9 cellular contexts compared by ENCODE assay signal in genomic region chr14:71142375-71143038, GRCh38.
DNase-seq lines count a peak whose midpoint lies in the region; ATAC-seq and TF ChIP-seq lines count a peak whose summit lies in the region.
"Had no signal": no experiment of that assay in that cellular context is flagged by ENCODE, and none has a peak within 500 bp of the region (broad histone marks: within the 10 kb centered on the region; RNA-seq: fewer than 3 reads in every experiment).

No MANE protein-coding gene starts in this region.

- H3K36me3 Mint-ChIP-seq in effector memory CD8-positive, alpha-beta T cell (ENCODE audit: insufficient read depth), result peaks cover 3% of the 10 kb centered on the region
- H3K36me3 Mint-ChIP-seq in stimulated activated memory B cell treated with anti-CD40 and anti-IgM and Interleukin-4, amounts not matched to agents 10 μg/mL and 1 μg/mL and 100 μg/mL, for 72 hours, result no peaks in the 10 kb centered on the region
- H3K36me3 Mint-ChIP-seq in endothelial cell (ENCODE audit: low read depth, unreplicated experiment), result no peaks in the 10 kb centered on the region
- H3K36me3 Mint-ChIP-seq in GM23338 (ENCODE audit: low read depth), result no peaks in the 10 kb centered on the region

- TSS peak; percentile 80 for BruUV-seq in PC-3 (replicated peaks; lab: Mats Ljungman, UMichigan)

- peaks cover 17 to 24% of the 10 kb centered on the region in 2 donors for H3K4me1 Mint-ChIP-seq in effector memory CD8-positive, alpha-beta T cell (ENCODE audit: low read depth in 2 of 2)
- H3K4me1 Mint-ChIP-seq in stimulated activated memory B cell treated with anti-CD40 and anti-IgM and Interleukin-4, amounts not matched to agents 10 μg/mL and 1 μg/mL and 100 μg/mL, for 72 hours, result peaks cover 38% of the 10 kb centered on the region
- H3K4me1 Mint-ChIP-seq in endothelial cell (ENCODE audit: unreplicated experiment) (no peaks in the 10 kb centered on the region), GM23338 (peaks cover 10% of the 10 kb centered on the region; the same call in 2 of the 3 replicates)

- H3K27ac ChIP-seq in PC-3 (ENCODE audit: low read length), result peak overlapping the region; percentile 99
- no peak overlapping the region for H3K27ac ChIP-seq in GM23338 (ENCODE audit: low read depth)

- H3K4me2 ChIP-seq in PC-3 (ENCODE audit: low read length) (peak overlapping the region; percentile 77), GM23338 (no peak overlapping the region)

- H3F3A ChIP-seq in PC-3 (ENCODE audit: low read length, unreplicated experiment), result peaks cover 9% of the 10 kb centered on the region
- no peaks in the 10 kb centered on the region for H3F3A ChIP-seq in GM23338 (replicated peaks; ENCODE audit: low read depth)

- intact Hi-C loops in PC-3 (cut with micrococcal nuclease), result loop anchor here (1.0 to 10.0 kb wide), 7 partner anchors 72 to 435 kb away; partner anchors contain the start of gene SIPA1L1

- H3K27me3 Mint-ChIP-seq in effector memory CD8-positive, alpha-beta T cell, result peaks cover 0 to 6% of the 10 kb centered on the region in 2 donors
- no peaks in the 10 kb centered on the region for H3K27me3 Mint-ChIP-seq in stimulated activated memory B cell treated with anti-CD40 and anti-IgM and Interleukin-4, amounts not matched to agents 10 μg/mL and 1 μg/mL and 100 μg/mL, for 72 hours
- peaks cover 2% of the 10 kb centered on the region for H3K27me3 Mint-ChIP-seq in endothelial cell (ENCODE audit: unreplicated experiment)
- peaks cover 7% of the 10 kb centered on the region for H3K27me3 Mint-ChIP-seq in GM23338 (ENCODE audit: insufficient read depth, low read depth, poor library complexity)

- peak overlapping the region; percentile 41 to 49 for H3K4me3 Mint-ChIP-seq in effector memory CD8-positive, alpha-beta T cell
- no peak overlapping the region for H3K4me3 Mint-ChIP-seq in stimulated activated memory B cell treated with anti-CD40 and anti-IgM and Interleukin-4, amounts not matched to agents 10 μg/mL and 1 μg/mL and 100 μg/mL, for 72 hours
- no peak overlapping the region for H3K4me3 Mint-ChIP-seq in endothelial cell (ENCODE audit: unreplicated experiment)
- H3K4me3 Mint-ChIP-seq in GM23338, result no peak overlapping the region

- H2AFZ ChIP-seq in PC-3 (ENCODE audit: low read length), result no peak overlapping the region
- no peak overlapping the region for H2AFZ ChIP-seq in GM23338

- peak; percentile 15 for DNase-seq in activated T-cell treated with anti-CD3 and anti-CD28 coated beads for 48 hours (ENCODE audit: low read depth)
- no peak for DNase-seq in activated T-cell treated with anti-CD3 and anti-CD28 coated beads for 4 hours
- peak; percentile 96 for DNase-seq in PC-3
- peak; percentile 17 to 30 (median 17) for DNase-seq in effector memory CD8-positive, alpha-beta T cell
- DNase-seq in endothelial cell (ENCODE audit: low spot score), result no peak
- DNase-seq in GM23338 (ENCODE audit: low spot score), result no peak
- DNase-seq: pancreas had no signal

- H3K9me2 ChIP-seq in PC-3 (replicated peaks; ENCODE audit: low read length) (no peaks in the 10 kb centered on the region), GM23338 (ENCODE audit: insufficient read depth) (no peaks in the 10 kb centered on the region)

- peak overlapping the region; percentile 91 to 92 for H3K27ac Mint-ChIP-seq in effector memory CD8-positive, alpha-beta T cell
- peak overlapping the region; percentile 70 for H3K27ac Mint-ChIP-seq in stimulated activated memory B cell treated with anti-CD40 and anti-IgM and Interleukin-4, amounts not matched to agents 10 μg/mL and 1 μg/mL and 100 μg/mL, for 72 hours
- H3K27ac Mint-ChIP-seq in endothelial cell (ENCODE audit: unreplicated experiment) (no peak overlapping the region), GM23338 (no peak overlapping the region)

- no peaks in the 10 kb centered on the region for H3K9me3 Mint-ChIP-seq in effector memory CD8-positive, alpha-beta T cell
- H3K9me3 Mint-ChIP-seq in stimulated activated memory B cell treated with anti-CD40 and anti-IgM and Interleukin-4, amounts not matched to agents 10 μg/mL and 1 μg/mL and 100 μg/mL, for 72 hours, result no peaks in the 10 kb centered on the region
- no peaks in the 10 kb centered on the region for H3K9me3 Mint-ChIP-seq in endothelial cell (ENCODE audit: unreplicated experiment)
- H3K9me3 Mint-ChIP-seq in GM23338, result peaks cover 8% of the 10 kb centered on the region; the same call in 1 of the 3 replicates

- H4K20me1 ChIP-seq in PC-3 (ENCODE audit: low read length), result no peaks in the 10 kb centered on the region
- no peaks in the 10 kb centered on the region for H4K20me1 ChIP-seq in GM23338 (replicated peaks; ENCODE audit: insufficient read depth)

- no peaks in the 10 kb centered on the region for H3K36me3 ChIP-seq in PC-3 (ENCODE audit: low read depth, low read length)
- H3K36me3 ChIP-seq in GM23338 (ENCODE audit: insufficient read depth), result no peaks in the 10 kb centered on the region
- H3K36me3 ChIP-seq: pancreas had no signal

- H3K4me1 ChIP-seq in PC-3 (ENCODE audit: insufficient read depth, low read length) (peaks cover 41% of the 10 kb centered on the region), GM23338 (ENCODE audit: insufficient read depth) (no peaks in the 10 kb centered on the region)
- H3K4me1 ChIP-seq: pancreas had no signal

- no peaks in the 10 kb centered on the region for H3K9me3 ChIP-seq in PC-3 (ENCODE audit: low read length)
- H3K9me3 ChIP-seq: pancreas had no signal

- POLR2A ChIA-PET in PC-3 (lab: Charles Lee; ENCODE audit: unreplicated experiment), result interaction anchor here (0.5 to 1.1 kb wide), 3 partner anchors 147 to 350 kb away, joined by 3 read pairs; no protein-coding TSS in a partner anchor

- H3K27me3 ChIP-seq in PC-3 (ENCODE audit: low read length), result no peaks in the 10 kb centered on the region
- H3K27me3 ChIP-seq in GM23338 (ENCODE audit: insufficient read depth), result no peaks in the 10 kb centered on the region
- H3K27me3 ChIP-seq: pancreas had no signal

- CTCF ChIA-PET in PC-3 (lab: Charles Lee), result interaction anchor here (0.5 to 1.7 kb wide), 8 partner anchors 149 to 713 kb away, joined by 3 to 10 read pairs (median 3); partner anchors contain the start of gene SIPA1L1

- H3K79me2 ChIP-seq in PC-3 (ENCODE audit: low read length) (0 out of 2 replicates have a peak, but pooled peaks cover 10% of the 10 kb centered on the region), GM23338 (replicated peaks; ENCODE audit: insufficient read depth) (no peaks in the 10 kb centered on the region)

- ATAC-seq in PC-3 (peak; percentile 37), GM23338 (no peak), HG02938 (IDR thresholded peaks at IDR 0.05; ENCODE audit: unreplicated experiment) (no peak)
- ATAC-seq in effector memory CD8-positive, alpha-beta T cell (replicated peaks), result peak; percentile 60
- peak; percentile 74 for ATAC-seq in stimulated activated memory B cell treated with anti-CD40 and anti-IgM and Interleukin-4, amounts not matched to agents 10 μg/mL and 1 μg/mL and 100 μg/mL, for 72 hours

- TF ChIP-seq CTCF in PC-3 (conservative IDR thresholded peaks at IDR 0.05; ENCODE audit: low read depth, low read length), result no peak
- TF ChIP-seq CTCF in endothelial cell (IDR thresholded peaks at IDR 0.05; ENCODE audit: unreplicated experiment), result no peak
- TF ChIP-seq CTCF in GM23338 (conservative IDR thresholded peaks at IDR 0.05; ENCODE audit: low read depth in 2 of 2), result no peak

- peak overlapping the region; percentile 56 for H3K4me3 ChIP-seq in PC-3 (ENCODE audit: low read length)
- no peak overlapping the region for H3K4me3 ChIP-seq in GM23338
- H3K4me3 ChIP-seq: pancreas had no signal

- peak overlapping the region; percentile 93 for H3K9ac ChIP-seq in PC-3 (ENCODE audit: low read length)

TF ChIP-seq in GM23338, 12 proteins besides CTCF, POLR2A, EP300 and RAD21 (continues in another document):
- TF ChIP-seq EZH2phosphoT487 (IDR thresholded peaks at IDR 0.05; ENCODE audit: unreplicated experiment), result no peak
- no peak for TF ChIP-seq JUNB (IDR thresholded peaks at IDR 0.05; ENCODE audit: unreplicated experiment)
- TF ChIP-seq NANOG (IDR thresholded peaks at IDR 0.05; ENCODE audit: borderline replicate concordance), result no peak
- no peak for TF ChIP-seq ZNF331 (CRISPR knock-in tag; IDR thresholded peaks at IDR 0.05; ENCODE audit: low read depth)
- no peak for TF ChIP-seq REST (IDR thresholded peaks at IDR 0.05; ENCODE audit: unreplicated experiment)
- TF ChIP-seq ZNF114 (CRISPR knock-in tag; IDR thresholded peaks at IDR 0.05), result no peak
- TF ChIP-seq EZH2 (IDR thresholded peaks at IDR 0.05; ENCODE audit: low read depth, unreplicated experiment), result no peak

Comparison
In these comparisons a context has a peak if more than half of its experiments do, and no peak if none do; other contexts are left out.
1. DNase-seq: peak in activated T-cell treated with anti-CD3 and anti-CD28 coated beads for 48 hours (single experiment), PC-3 (single experiment) and effector memory CD8-positive, alpha-beta T cell (3 of 3); none in activated T-cell treated with anti-CD3 and anti-CD28 coated beads for 4 hours (single experiment), endothelial cell (single experiment) and GM23338 (single experiment).
2. ATAC-seq: peak in PC-3 (single experiment), effector memory CD8-positive, alpha-beta T cell (single experiment) and stimulated activated memory B cell treated with anti-CD40 and anti-IgM and Interleukin-4, amounts not matched to agents 10 μg/mL and 1 μg/mL and 100 μg/mL, for 72 hours (single experiment); none in GM23338 (single experiment) and HG02938 (single experiment).
3. H3K27ac Mint-ChIP-seq: peak in effector memory CD8-positive, alpha-beta T cell (2 of 2) and stimulated activated memory B cell treated with anti-CD40 and anti-IgM and Interleukin-4, amounts not matched to agents 10 μg/mL and 1 μg/mL and 100 μg/mL, for 72 hours (single experiment); none in endothelial cell (single experiment) and GM23338 (single experiment).
4. H3K4me3 Mint-ChIP-seq: peak in effector memory CD8-positive, alpha-beta T cell (2 of 2); none in stimulated activated memory B cell treated with anti-CD40 and anti-IgM and Interleukin-4, amounts not matched to agents 10 μg/mL and 1 μg/mL and 100 μg/mL, for 72 hours (single experiment), endothelial cell (single experiment) and GM23338 (single experiment).